Comparison of ENCODE assay signal across 2 cellular contexts in the genomic region with DNA sequence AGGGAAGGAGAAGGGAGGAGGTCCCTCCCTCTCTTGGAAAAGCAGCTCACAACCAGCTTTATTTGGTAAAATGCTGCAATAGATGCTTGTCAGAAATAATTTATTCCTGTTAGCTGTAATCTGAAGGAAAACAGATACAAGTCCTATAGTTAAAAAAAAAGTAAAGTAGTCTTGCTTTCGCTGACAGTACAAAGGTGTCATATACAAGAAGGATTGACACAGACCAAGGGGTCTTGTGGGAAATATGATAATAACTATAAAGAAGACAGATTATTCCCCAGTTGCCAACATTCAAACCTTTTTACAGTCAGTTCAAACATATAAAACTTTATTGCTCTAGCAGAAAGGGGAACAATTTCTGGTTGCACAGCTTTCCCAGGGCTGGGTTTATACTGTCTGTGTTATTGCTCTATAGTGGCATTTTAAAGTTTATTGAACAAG.
TF ChIP-seq lines count a peak whose summit lies in the region.

No MANE protein-coding gene starts in this region.

TF ChIP-seq in GM23338, 12 proteins besides CTCF, POLR2A, EP300 and RAD21 (continued from another document):
- TF ChIP-seq, protein P1, sequence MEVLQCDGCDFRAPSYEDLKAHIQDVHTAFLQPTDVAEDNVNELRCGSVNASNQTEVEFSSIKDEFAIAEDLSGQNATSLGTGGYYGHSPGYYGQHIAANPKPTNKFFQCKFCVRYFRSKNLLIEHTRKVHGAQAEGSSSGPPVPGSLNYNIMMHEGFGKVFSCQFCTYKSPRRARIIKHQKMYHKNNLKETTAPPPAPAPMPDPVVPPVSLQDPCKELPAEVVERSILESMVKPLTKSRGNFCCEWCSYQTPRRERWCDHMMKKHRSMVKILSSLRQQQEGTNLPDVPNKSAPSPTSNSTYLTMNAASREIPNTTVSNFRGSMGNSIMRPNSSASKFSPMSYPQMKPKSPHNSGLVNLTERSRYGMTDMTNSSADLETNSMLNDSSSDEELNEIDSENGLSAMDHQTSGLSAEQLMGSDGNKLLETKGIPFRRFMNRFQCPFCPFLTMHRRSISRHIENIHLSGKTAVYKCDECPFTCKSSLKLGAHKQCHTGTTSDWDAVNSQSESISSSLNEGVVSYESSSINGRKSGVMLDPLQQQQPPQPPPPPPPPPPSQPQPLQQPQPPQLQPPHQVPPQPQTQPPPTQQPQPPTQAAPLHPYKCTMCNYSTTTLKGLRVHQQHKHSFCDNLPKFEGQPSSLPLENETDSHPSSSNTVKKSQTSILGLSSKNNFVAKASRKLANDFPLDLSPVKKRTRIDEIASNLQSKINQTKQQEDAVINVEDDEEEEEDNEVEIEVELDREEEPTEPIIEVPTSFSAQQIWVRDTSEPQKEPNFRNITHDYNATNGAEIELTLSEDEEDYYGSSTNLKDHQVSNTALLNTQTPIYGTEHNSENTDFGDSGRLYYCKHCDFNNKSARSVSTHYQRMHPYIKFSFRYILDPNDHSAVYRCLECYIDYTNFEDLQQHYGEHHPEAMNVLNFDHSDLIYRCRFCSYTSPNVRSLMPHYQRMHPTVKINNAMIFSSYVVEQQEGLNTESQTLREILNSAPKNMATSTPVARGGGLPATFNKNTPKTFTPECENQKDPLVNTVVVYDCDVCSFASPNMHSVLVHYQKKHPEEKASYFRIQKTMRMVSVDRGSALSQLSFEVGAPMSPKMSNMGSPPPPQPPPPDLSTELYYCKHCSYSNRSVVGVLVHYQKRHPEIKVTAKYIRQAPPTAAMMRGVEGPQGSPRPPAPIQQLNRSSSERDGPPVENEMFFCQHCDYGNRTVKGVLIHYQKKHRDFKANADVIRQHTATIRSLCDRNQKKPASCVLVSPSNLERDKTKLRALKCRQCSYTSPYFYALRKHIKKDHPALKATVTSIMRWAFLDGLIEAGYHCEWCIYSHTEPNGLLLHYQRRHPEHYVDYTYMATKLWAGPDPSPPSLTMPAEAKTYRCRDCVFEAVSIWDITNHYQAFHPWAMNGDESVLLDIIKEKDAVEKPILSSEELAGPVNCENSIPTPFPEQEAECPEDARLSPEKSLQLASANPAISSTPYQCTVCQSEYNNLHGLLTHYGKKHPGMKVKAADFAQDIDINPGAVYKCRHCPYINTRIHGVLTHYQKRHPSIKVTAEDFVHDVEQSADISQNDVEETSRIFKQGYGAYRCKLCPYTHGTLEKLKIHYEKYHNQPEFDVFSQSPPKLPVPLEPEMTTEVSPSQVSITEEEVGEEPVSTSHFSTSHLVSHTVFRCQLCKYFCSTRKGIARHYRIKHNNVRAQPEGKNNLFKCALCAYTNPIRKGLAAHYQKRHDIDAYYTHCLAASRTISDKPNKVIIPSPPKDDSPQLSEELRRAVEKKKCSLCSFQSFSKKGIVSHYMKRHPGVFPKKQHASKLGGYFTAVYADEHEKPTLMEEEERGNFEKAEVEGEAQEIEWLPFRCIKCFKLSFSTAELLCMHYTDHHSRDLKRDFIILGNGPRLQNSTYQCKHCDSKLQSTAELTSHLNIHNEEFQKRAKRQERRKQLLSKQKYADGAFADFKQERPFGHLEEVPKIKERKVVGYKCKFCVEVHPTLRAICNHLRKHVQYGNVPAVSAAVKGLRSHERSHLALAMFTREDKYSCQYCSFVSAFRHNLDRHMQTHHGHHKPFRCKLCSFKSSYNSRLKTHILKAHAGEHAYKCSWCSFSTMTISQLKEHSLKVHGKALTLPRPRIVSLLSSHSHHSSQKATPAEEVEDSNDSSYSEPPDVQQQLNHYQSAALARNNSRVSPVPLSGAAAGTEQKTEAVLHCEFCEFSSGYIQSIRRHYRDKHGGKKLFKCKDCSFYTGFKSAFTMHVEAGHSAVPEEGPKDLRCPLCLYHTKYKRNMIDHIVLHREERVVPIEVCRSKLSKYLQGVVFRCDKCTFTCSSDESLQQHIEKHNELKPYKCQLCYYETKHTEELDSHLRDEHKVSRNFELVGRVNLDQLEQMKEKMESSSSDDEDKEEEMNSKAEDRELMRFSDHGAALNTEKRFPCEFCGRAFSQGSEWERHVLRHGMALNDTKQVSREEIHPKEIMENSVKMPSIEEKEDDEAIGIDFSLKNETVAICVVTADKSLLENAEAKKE (CRISPR knock-in tag; IDR thresholded peaks at IDR 0.05): no peak
- TF ChIP-seq CREB1 (CRISPR knock-in tag; IDR thresholded peaks at IDR 0.05; ENCODE audit: low read depth) (no peak), NANOG (IDR thresholded peaks at IDR 0.05; ENCODE audit: borderline replicate concordance) (no peak), POLR2AphosphoS5 (IDR thresholded peaks at IDR 0.05; ENCODE audit: low read depth) (no peak), JUNB (IDR thresholded peaks at IDR 0.05; ENCODE audit: unreplicated experiment) (no peak), EZH2phosphoT487 (IDR thresholded peaks at IDR 0.05; ENCODE audit: unreplicated experiment) (no peak), ZNF114 (CRISPR knock-in tag; IDR thresholded peaks at IDR 0.05) (no peak), STAT1 (IDR thresholded peaks at IDR 0.05; ENCODE audit: unreplicated experiment) (no peak)
- TF ChIP-seq, protein P2, sequence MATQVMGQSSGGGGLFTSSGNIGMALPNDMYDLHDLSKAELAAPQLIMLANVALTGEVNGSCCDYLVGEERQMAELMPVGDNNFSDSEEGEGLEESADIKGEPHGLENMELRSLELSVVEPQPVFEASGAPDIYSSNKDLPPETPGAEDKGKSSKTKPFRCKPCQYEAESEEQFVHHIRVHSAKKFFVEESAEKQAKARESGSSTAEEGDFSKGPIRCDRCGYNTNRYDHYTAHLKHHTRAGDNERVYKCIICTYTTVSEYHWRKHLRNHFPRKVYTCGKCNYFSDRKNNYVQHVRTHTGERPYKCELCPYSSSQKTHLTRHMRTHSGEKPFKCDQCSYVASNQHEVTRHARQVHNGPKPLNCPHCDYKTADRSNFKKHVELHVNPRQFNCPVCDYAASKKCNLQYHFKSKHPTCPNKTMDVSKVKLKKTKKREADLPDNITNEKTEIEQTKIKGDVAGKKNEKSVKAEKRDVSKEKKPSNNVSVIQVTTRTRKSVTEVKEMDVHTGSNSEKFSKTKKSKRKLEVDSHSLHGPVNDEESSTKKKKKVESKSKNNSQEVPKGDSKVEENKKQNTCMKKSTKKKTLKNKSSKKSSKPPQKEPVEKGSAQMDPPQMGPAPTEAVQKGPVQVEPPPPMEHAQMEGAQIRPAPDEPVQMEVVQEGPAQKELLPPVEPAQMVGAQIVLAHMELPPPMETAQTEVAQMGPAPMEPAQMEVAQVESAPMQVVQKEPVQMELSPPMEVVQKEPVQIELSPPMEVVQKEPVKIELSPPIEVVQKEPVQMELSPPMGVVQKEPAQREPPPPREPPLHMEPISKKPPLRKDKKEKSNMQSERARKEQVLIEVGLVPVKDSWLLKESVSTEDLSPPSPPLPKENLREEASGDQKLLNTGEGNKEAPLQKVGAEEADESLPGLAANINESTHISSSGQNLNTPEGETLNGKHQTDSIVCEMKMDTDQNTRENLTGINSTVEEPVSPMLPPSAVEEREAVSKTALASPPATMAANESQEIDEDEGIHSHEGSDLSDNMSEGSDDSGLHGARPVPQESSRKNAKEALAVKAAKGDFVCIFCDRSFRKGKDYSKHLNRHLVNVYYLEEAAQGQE (IDR thresholded peaks at IDR 0.05; ENCODE audit: unreplicated experiment): no peak
- TF ChIP-seq, protein P3, sequence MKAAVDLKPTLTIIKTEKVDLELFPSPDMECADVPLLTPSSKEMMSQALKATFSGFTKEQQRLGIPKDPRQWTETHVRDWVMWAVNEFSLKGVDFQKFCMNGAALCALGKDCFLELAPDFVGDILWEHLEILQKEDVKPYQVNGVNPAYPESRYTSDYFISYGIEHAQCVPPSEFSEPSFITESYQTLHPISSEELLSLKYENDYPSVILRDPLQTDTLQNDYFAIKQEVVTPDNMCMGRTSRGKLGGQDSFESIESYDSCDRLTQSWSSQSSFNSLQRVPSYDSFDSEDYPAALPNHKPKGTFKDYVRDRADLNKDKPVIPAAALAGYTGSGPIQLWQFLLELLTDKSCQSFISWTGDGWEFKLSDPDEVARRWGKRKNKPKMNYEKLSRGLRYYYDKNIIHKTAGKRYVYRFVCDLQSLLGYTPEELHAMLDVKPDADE (IDR thresholded peaks at IDR 0.05): no peak
TF ChIP-seq in GM23338: peak in this region for 0.

TF ChIP-seq in WTC11, 78 proteins besides CTCF, POLR2A, EP300 and RAD21 (continued from another document):
- TF ChIP-seq, protein P4, sequence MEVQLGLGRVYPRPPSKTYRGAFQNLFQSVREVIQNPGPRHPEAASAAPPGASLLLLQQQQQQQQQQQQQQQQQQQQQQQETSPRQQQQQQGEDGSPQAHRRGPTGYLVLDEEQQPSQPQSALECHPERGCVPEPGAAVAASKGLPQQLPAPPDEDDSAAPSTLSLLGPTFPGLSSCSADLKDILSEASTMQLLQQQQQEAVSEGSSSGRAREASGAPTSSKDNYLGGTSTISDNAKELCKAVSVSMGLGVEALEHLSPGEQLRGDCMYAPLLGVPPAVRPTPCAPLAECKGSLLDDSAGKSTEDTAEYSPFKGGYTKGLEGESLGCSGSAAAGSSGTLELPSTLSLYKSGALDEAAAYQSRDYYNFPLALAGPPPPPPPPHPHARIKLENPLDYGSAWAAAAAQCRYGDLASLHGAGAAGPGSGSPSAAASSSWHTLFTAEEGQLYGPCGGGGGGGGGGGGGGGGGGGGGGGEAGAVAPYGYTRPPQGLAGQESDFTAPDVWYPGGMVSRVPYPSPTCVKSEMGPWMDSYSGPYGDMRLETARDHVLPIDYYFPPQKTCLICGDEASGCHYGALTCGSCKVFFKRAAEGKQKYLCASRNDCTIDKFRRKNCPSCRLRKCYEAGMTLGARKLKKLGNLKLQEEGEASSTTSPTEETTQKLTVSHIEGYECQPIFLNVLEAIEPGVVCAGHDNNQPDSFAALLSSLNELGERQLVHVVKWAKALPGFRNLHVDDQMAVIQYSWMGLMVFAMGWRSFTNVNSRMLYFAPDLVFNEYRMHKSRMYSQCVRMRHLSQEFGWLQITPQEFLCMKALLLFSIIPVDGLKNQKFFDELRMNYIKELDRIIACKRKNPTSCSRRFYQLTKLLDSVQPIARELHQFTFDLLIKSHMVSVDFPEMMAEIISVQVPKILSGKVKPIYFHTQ (CRISPR knock-in tag; IDR thresholded peaks at IDR 0.05): no peak
- TF ChIP-seq, protein P5, sequence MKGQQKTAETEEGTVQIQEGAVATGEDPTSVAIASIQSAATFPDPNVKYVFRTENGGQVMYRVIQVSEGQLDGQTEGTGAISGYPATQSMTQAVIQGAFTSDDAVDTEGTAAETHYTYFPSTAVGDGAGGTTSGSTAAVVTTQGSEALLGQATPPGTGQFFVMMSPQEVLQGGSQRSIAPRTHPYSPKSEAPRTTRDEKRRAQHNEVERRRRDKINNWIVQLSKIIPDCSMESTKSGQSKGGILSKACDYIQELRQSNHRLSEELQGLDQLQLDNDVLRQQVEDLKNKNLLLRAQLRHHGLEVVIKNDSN (CRISPR knock-in tag; IDR thresholded peaks at IDR 0.05): no peak
- TF ChIP-seq TEAD1 (CRISPR knock-in tag; IDR thresholded peaks at IDR 0.05): no peak
- TF ChIP-seq, protein P6, sequence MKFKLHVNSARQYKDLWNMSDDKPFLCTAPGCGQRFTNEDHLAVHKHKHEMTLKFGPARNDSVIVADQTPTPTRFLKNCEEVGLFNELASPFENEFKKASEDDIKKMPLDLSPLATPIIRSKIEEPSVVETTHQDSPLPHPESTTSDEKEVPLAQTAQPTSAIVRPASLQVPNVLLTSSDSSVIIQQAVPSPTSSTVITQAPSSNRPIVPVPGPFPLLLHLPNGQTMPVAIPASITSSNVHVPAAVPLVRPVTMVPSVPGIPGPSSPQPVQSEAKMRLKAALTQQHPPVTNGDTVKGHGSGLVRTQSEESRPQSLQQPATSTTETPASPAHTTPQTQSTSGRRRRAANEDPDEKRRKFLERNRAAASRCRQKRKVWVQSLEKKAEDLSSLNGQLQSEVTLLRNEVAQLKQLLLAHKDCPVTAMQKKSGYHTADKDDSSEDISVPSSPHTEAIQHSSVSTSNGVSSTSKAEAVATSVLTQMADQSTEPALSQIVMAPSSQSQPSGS (CRISPR knock-in tag; IDR thresholded peaks at IDR 0.05; ENCODE audit: borderline replicate concordance, low read depth): no peak
